In genomic region chr14:22587677-22588418, GRCh38 we compare ENCODE assay signal across 9 cellular contexts. TPM values are rescaled to one million over a fixed set of nuclear protein-coding genes. Genes with fewer than 3 reads are reported as not detected.
A peak's percentile ranks its signal among the peaks of the same experiment; 100 is the strongest.
DNase-seq lines count a peak whose midpoint lies in the region; ATAC-seq, FAIRE-seq and TF ChIP-seq lines count a peak whose summit lies in the region.
"Not testable (repeated sequence)": the region's sequence is repeated elsewhere in the genome, so short reads cannot be mapped to it uniquely, and the experiment has no call there.
"Had no signal": no experiment of that assay in that cellular context is flagged by ENCODE, and none has a peak within 500 bp of the region (broad histone marks: within the 10 kb centered on the region; RNA-seq: fewer than 3 reads in every experiment).

No MANE protein-coding gene starts in this region.

- H3K36me3 ChIP-seq in Loucy (ENCODE audit: insufficient read depth, low read length); esophagus muscularis mucosa; right lobe of liver; upper lobe of left lung: not testable (repeated sequence)
- H3K36me3 ChIP-seq in GM12878 (ENCODE audit: control insufficient read depth in 2 of 2, insufficient read depth in 2 of 2, low read length in 1 of 2) = peaks cover 0 to 14% of the 10 kb centered on the region in 2 experiments; a peak in 1 of 4 replicates

- peaks cover 14% of the 10 kb centered on the region for H4K20me1 ChIP-seq in Loucy (ENCODE audit: insufficient read depth, low read length, poor library complexity, severe bottlenecking)
- not testable (repeated sequence) for H4K20me1 ChIP-seq in GM12878 (ENCODE audit: control insufficient read depth, insufficient read depth)

- not testable (repeated sequence) for TF ChIP-seq CTCF in Loucy (conservative IDR thresholded peaks at IDR 0.05; ENCODE audit: low read length); WI38 (IDR thresholded peaks at IDR 0.05; ENCODE audit: low read depth, low read length); GM12878 (IDR thresholded peaks at IDR 0.05 in 2 of 3, conservative IDR thresholded peaks at IDR 0.05 in 1 of 3; ENCODE audit: control insufficient read depth in 2 of 3, extremely low read depth in 1 of 3, insufficient read depth in 1 of 3, low read depth in 3 of 3, low read length in 3 of 3); esophagus muscularis mucosa (IDR thresholded peaks at IDR 0.05); right lobe of liver (IDR thresholded peaks at IDR 0.05); progenitor cell of endocrine pancreas (IDR thresholded peaks at IDR 0.05; ENCODE audit: unreplicated experiment); upper lobe of left lung (IDR thresholded peaks at IDR 0.05)

- H3K27me3 ChIP-seq in Loucy (ENCODE audit: insufficient read depth, low read length, poor library complexity, severe bottlenecking); GM12878 (replicated peaks in 1 of 2; ENCODE audit: control insufficient read depth in 2 of 2, insufficient read depth in 2 of 2, low read length in 1 of 2); esophagus muscularis mucosa; right lobe of liver; upper lobe of left lung: not testable (repeated sequence)

- TF ChIP-seq EP300 in GM12878 (IDR thresholded peaks at IDR 0.05; ENCODE audit: borderline replicate concordance in 1 of 2, control insufficient read depth in 1 of 2, low read depth in 2 of 2, low read length in 2 of 2); esophagus muscularis mucosa (IDR thresholded peaks at IDR 0.05); upper lobe of left lung (IDR thresholded peaks at IDR 0.05): not testable (repeated sequence)

- peaks cover 46% of the 10 kb centered on the region for H3K4me1 ChIP-seq in Loucy (ENCODE audit: insufficient read depth, low read length, poor library complexity, severe bottlenecking)
- peaks cover 29% of the 10 kb centered on the region for H3K4me1 ChIP-seq in GM12878 (ENCODE audit: control insufficient read depth, insufficient read depth, low read length)
- peaks cover 30 to 58% (median 55%) of the 10 kb centered on the region in 4 donors for H3K4me1 ChIP-seq in esophagus muscularis mucosa
- peaks cover 0 to 21% (median 5%) of the 10 kb centered on the region in 4 donors for H3K4me1 ChIP-seq in right lobe of liver
- peaks cover 30 to 51% (median 43%) of the 10 kb centered on the region in 4 donors for H3K4me1 ChIP-seq in upper lobe of left lung

- H3K4me2 ChIP-seq in Loucy (ENCODE audit: low read depth, low read length, poor library complexity, severe bottlenecking) (peak overlapping the region; percentile 94), GM12878 (ENCODE audit: control insufficient read depth, insufficient read depth) (peak overlapping the region; percentile 91)

- H3K4me3 ChIP-seq in GM08714 (ENCODE audit: low read length) = peak overlapping the region; percentile 96
- peak overlapping the region; percentile 87 for H3K4me3 ChIP-seq in Loucy (ENCODE audit: low read length, poor library complexity, severe bottlenecking)
- H3K4me3 ChIP-seq in WI38 (ENCODE audit: low read depth, low read length) = peak overlapping the region; percentile 96
- H3K4me3 ChIP-seq in GM12878 = peak overlapping the region; percentile 92
- H3K4me3 ChIP-seq in esophagus muscularis mucosa = peak overlapping the region; percentile 57 to 90 (median 74)
- H3K4me3 ChIP-seq in right lobe of liver = peak overlapping the region; percentile 71 to 77 (median 75)
- peak overlapping the region in 3 of 4 donors; percentile 65 to 85 (median 65) for H3K4me3 ChIP-seq in upper lobe of left lung

- H3K9me2 ChIP-seq in Loucy (replicated peaks; ENCODE audit: low read depth, low read length) = not testable (repeated sequence)

- peak overlapping the region; percentile 98 for H3K27ac Mint-ChIP-seq in progenitor cell of endocrine pancreas

- not testable (repeated sequence) for TF ChIP-seq POLR2A in GM12878 (IDR thresholded peaks at IDR 0.05; ENCODE audit: low read depth, low read length); esophagus muscularis mucosa (IDR thresholded peaks at IDR 0.05; ENCODE audit: low read depth); right lobe of liver (IDR thresholded peaks at IDR 0.05); upper lobe of left lung (IDR thresholded peaks at IDR 0.05)

- intact Hi-C loops in GM12878 (cut with micrococcal nuclease; ENCODE audit: unreplicated experiment) = loop anchor here (5.0 kb wide), 3 partner anchors 64 to 179 kb away; partner anchors contain the start of gene OXA1L
- intact Hi-C loops in esophagus muscularis mucosa (cut with DNase I); right lobe of liver (cut with DNase I): not testable (repeated sequence)

- in situ Hi-C loops in GM12878 (cut with MboI) = not testable (repeated sequence)

- 35% methylated on average over 10 of the region's 10 CpGs for WGBS in GM12878 (ENCODE audit: insufficient coverage, insufficient replicate concordance, low lambda C conversion rate, missing lambda C conversion rate)
- WGBS in esophagus muscularis mucosa = 78% methylated on average over 10 of the region's 10 CpGs
- WGBS in right lobe of liver (ENCODE audit: insufficient coverage, low coverage, low lambda C conversion rate, missing lambda C conversion rate) = 76% methylated on average over 10 of the region's 10 CpGs
- WGBS in upper lobe of left lung, 2 donors = 80 to 81% methylated on average over 10 of the region's 10 CpGs

- peak; percentile 34 for ATAC-seq in GM12878
- not testable (repeated sequence) for ATAC-seq in right lobe of liver; upper lobe of left lung (ENCODE audit: low FRiP score in 2 of 2)

- peaks cover 16% of the 10 kb centered on the region for H3K4me1 Mint-ChIP-seq in progenitor cell of endocrine pancreas (ENCODE audit: low read depth)

- DNase-seq in GM12878 (ENCODE audit: low read depth, low spot score); esophagus muscularis mucosa (ENCODE audit: extremely low spot score); right lobe of liver; progenitor cell of endocrine pancreas (ENCODE audit: low spot score, unreplicated experiment); upper lobe of left lung: not testable (repeated sequence)

- H3K27ac ChIP-seq in GM12878 (ENCODE audit: control insufficient read depth, insufficient read depth) = peak overlapping the region; percentile 91
- H3K27ac ChIP-seq in esophagus muscularis mucosa (replicated peaks in 1 of 4) = peak overlapping the region in 3 of 4 donors; percentile 88 to 93 (median 92)
- peak overlapping the region in 1 of 3 donors; percentile 71 for H3K27ac ChIP-seq in right lobe of liver
- peak overlapping the region in 3 of 4 donors; percentile 87 to 95 (median 90) for H3K27ac ChIP-seq in upper lobe of left lung

- not testable (repeated sequence) for FAIRE-seq in GM12878 (lab: Jason Lieb, UNC)

- RAD21 ChIA-PET in GM12878 (lab: Charles Lee; ENCODE audit: unreplicated experiment) = interaction anchor here (0.6 to 4.6 kb wide), 8 partner anchors 11 to 339 kb away, joined by 3 to 49 read pairs (median 9); partner anchors contain the start of genes ABHD4 and OXA1L

- H3K9me3 ChIP-seq in Loucy (ENCODE audit: insufficient read depth, low read depth, low read length); GM12878 (replicated peaks; ENCODE audit: control insufficient read depth, insufficient read depth, low read length); esophagus muscularis mucosa; right lobe of liver; upper lobe of left lung: not testable (repeated sequence)

- H3K4me3 Mint-ChIP-seq in progenitor cell of endocrine pancreas (ENCODE audit: low read depth) = peak overlapping the region; percentile 97

- H3K79me2 ChIP-seq in Loucy (ENCODE audit: insufficient read depth, low read length) (peaks cover 57% of the 10 kb centered on the region), GM12878 (ENCODE audit: control insufficient read depth, insufficient read depth, low read length) (peaks cover 56% of the 10 kb centered on the region)

- SMC1A ChIA-PET in GM12878 (lab: Charles Lee; ENCODE audit: uncharacterized antibody, unreplicated experiment) = interaction anchor here (0.6 to 7.0 kb wide), 8 partner anchors 12 to 283 kb away, joined by 3 to 72 read pairs (median 7); partner anchors contain the start of genes ABHD4 and LRP10

- not testable (repeated sequence) for H3K36me3 Mint-ChIP-seq in progenitor cell of endocrine pancreas (ENCODE audit: insufficient read depth)

- CTCF ChIA-PET in GM12878 (lab: Yijun Ruan, JAX) = interaction anchor here (0.6 to 6.4 kb wide), 8 partner anchors 12 to 356 kb away, joined by 3 to 58 read pairs (median 4); partner anchors contain the start of gene ABHD4

- BruUV-seq in GM12878 (replicated peaks; lab: Mats Ljungman, UMichigan) = not testable (repeated sequence)

- H3K9me3 Mint-ChIP-seq in progenitor cell of endocrine pancreas (ENCODE audit: low read depth) = not testable (repeated sequence)

- H3K9ac ChIP-seq in Loucy (ENCODE audit: low read depth, low read length, poor library complexity, severe bottlenecking) = peak overlapping the region; percentile 91
- peak overlapping the region; percentile 96 for H3K9ac ChIP-seq in GM12878 (ENCODE audit: control insufficient read depth, insufficient read depth, low read length)

- H2AFZ ChIP-seq in Loucy (ENCODE audit: low read length); GM12878 (ENCODE audit: control insufficient read depth, low read depth, low read length): not testable (repeated sequence)

- TF ChIP-seq RAD21 in GM12878 (IDR thresholded peaks at IDR 0.05; ENCODE audit: insufficient read depth, low read depth, low read length) = not testable (repeated sequence)

- not testable (repeated sequence) for H3K27me3 Mint-ChIP-seq in progenitor cell of endocrine pancreas

- POLR2A ChIA-PET in GM12878 (lab: Charles Lee) = interaction anchor here (0.6 to 8.1 kb wide), 8 partner anchors 11 to 507 kb away, joined by 3 to 91 read pairs (median 4); partner anchors contain the start of genes ABHD4, ACIN1, C14orf119 and HAUS4

- not testable (repeated sequence) for H3F3A ChIP-seq in Loucy (ENCODE audit: low read depth)

RNA-seq across cellular contexts. Expression of gene DAD1, which starts 1.2 kb away (rescaled TPM):
- 77.8 and 78.3 TPM in 2 replicates for total RNA-seq in GM12878 (2013; cell fraction: nucleolus; rRNA removed)
- 248 and 269 TPM in 2 replicates for total RNA-seq in GM12878 (2014; rRNA removed)
- total RNA-seq in GM12878 (2014; rRNA removed; fragmentation: Illumina TruSeq; extraction: Trizol) = 210 and 218 TPM in 2 replicates
- total RNA-seq in GM12878 (2021) = 161 and 169 TPM in 2 replicates
- 154 TPM for polyA plus RNA-seq in GM12878 (2011; ENCODE audit: low read depth)
- polyA plus RNA-seq in GM12878 (2011; rRNA removed) = 302 and 306 TPM in 2 replicates
- polyA plus RNA-seq in GM12878 (2011; cell fraction: cytosol; rRNA removed) = 434 and 580 TPM in 2 replicates
- 112 and 139 TPM in 2 replicates for polyA plus RNA-seq in GM12878 (2011; cell fraction: nucleus; rRNA removed)
- polyA plus RNA-seq in GM12878 (2012) = 237 and 253 TPM in 2 replicates
- 306 and 315 TPM in 2 replicates for polyA plus RNA-seq in GM12878 (2014; fragmentation: Illumina TruSeq; extraction: Trizol)
- 100 to 1,000 TPM; 711 to 920 TPM for polyA plus RNA-seq in GM12878 (2014; fragmentation: Nextera tagmentation; extraction: Ambion mirVana)
- 294 and 324 TPM in 2 replicates for polyA plus RNA-seq in GM12878 (2014; rRNA removed)
- 100 to 1,000 TPM; 604 to 609 TPM for polyA plus RNA-seq in GM12878 (2016; fragmentation: Nextera tagmentation; extraction: Ambion mirVana)
- 104 and 162 TPM in 2 replicates for polyA minus RNA-seq in GM12878 (2011; rRNA and poly(A)+ RNA removed)
- 33.4 and 47.1 TPM in 2 replicates for polyA minus RNA-seq in GM12878 (2011; cell fraction: cytosol; rRNA and poly(A)+ RNA removed)
- polyA minus RNA-seq in GM12878 (2011; cell fraction: nucleus; rRNA and poly(A)+ RNA removed) = 42.2 and 59.7 TPM in 2 replicates
- 100 to 1,000 TPM; 118 to 154 (median 131) TPM for total RNA-seq in esophagus muscularis mucosa
- total RNA-seq in right lobe of liver = 100 to 1,000 TPM; 107 to 249 (median 133) TPM
- 149 and 150 TPM in 2 replicates for total RNA-seq in progenitor cell of endocrine pancreas
- total RNA-seq in upper lobe of left lung = 100 to 1,000 TPM in 4 of 6 donors, 10 to 100 TPM in 1, 1 to 10 TPM in 1; 8.4 to 188 (median 134) TPM

RNA-seq across cellular contexts. Expression of gene ABHD4, which starts 10.3 kb away (rescaled TPM):
- 21.4 and 23.0 TPM in 2 replicates for total RNA-seq in GM12878 (2013; cell fraction: nucleolus; rRNA removed)
- total RNA-seq in GM12878 (2014; rRNA removed) = 4.7 and 5.6 TPM in 2 replicates
- total RNA-seq in GM12878 (2014; rRNA removed; fragmentation: Illumina TruSeq; extraction: Trizol) = 4.7 and 5.4 TPM in 2 replicates
- 10.2 and 15.1 TPM in 2 replicates for total RNA-seq in GM12878 (2021)
- 10.5 TPM for polyA plus RNA-seq in GM12878 (2011; ENCODE audit: low read depth)
- polyA plus RNA-seq in GM12878 (2011; rRNA removed) = 17.4 and 28.7 TPM in 2 replicates
- polyA plus RNA-seq in GM12878 (2011; cell fraction: cytosol; rRNA removed) = 33.7 and 34.0 TPM in 2 replicates
- 19.1 and 31.7 TPM in 2 replicates for polyA plus RNA-seq in GM12878 (2011; cell fraction: nucleus; rRNA removed)
- 10.8 and 15.4 TPM in 2 replicates for polyA plus RNA-seq in GM12878 (2012)
- polyA plus RNA-seq in GM12878 (2014; fragmentation: Illumina TruSeq; extraction: Trizol) = 10.6 and 12.9 TPM in 2 replicates
- 1 to 10 TPM; 7.7 to 7.9 TPM for polyA plus RNA-seq in GM12878 (2014; fragmentation: Nextera tagmentation; extraction: Ambion mirVana)
- 10.5 and 11.5 TPM in 2 replicates for polyA plus RNA-seq in GM12878 (2014; rRNA removed)
- 10 to 100 TPM; 12.6 to 14.3 TPM for polyA plus RNA-seq in GM12878 (2016; fragmentation: Nextera tagmentation; extraction: Ambion mirVana)
- polyA minus RNA-seq in GM12878 (2011; rRNA and poly(A)+ RNA removed) = 25.3 and 34.6 TPM in 2 replicates
- 6.5 and 7.5 TPM in 2 replicates for polyA minus RNA-seq in GM12878 (2011; cell fraction: cytosol; rRNA and poly(A)+ RNA removed)
- 11.6 and 12.0 TPM in 2 replicates for polyA minus RNA-seq in GM12878 (2011; cell fraction: nucleus; rRNA and poly(A)+ RNA removed)
- 10 to 100 TPM; 18.7 to 42.3 (median 27.7) TPM for total RNA-seq in esophagus muscularis mucosa
- total RNA-seq in right lobe of liver = 10 to 100 TPM; 12.7 to 38.1 (median 18.5) TPM
- 25.6 and 30.5 TPM in 2 replicates for total RNA-seq in progenitor cell of endocrine pancreas
- total RNA-seq in upper lobe of left lung = 10 to 100 TPM; 20.1 to 31.3 (median 26.1) TPM

RNA-seq across cellular contexts. Expression of gene OR6J1, which starts 56.3 kb away (rescaled TPM):
- total RNA-seq in GM12878 (2013; cell fraction: nucleolus; rRNA removed) = 0.10 TPM in 1 of 2 replicates, not detected in the other
- total RNA-seq in GM12878 (2014; rRNA removed) = not detected in 2 replicates
- not detected in 2 replicates for total RNA-seq in GM12878 (2014; rRNA removed; fragmentation: Illumina TruSeq; extraction: Trizol)
- not detected in 2 replicates for total RNA-seq in GM12878 (2021)
- not detected for polyA plus RNA-seq in GM12878 (2011; ENCODE audit: low read depth)
- polyA plus RNA-seq in GM12878 (2011; rRNA removed) = not detected in 2 replicates
- not detected in 2 replicates for polyA plus RNA-seq in GM12878 (2011; cell fraction: cytosol; rRNA removed)
- 0.03 TPM in 1 of 2 replicates, not detected in the other for polyA plus RNA-seq in GM12878 (2011; cell fraction: nucleus; rRNA removed)
- not detected in 2 replicates for polyA plus RNA-seq in GM12878 (2012)
- not detected in 2 replicates for polyA plus RNA-seq in GM12878 (2014; fragmentation: Illumina TruSeq; extraction: Trizol)
- polyA plus RNA-seq in GM12878 (2014; fragmentation: Nextera tagmentation; extraction: Ambion mirVana) = not detected
- not detected in 2 replicates for polyA plus RNA-seq in GM12878 (2014; rRNA removed)
- not detected for polyA plus RNA-seq in GM12878 (2016; fragmentation: Nextera tagmentation; extraction: Ambion mirVana)
- polyA minus RNA-seq in GM12878 (2011; rRNA and poly(A)+ RNA removed) = 0.10 TPM in 1 of 2 replicates, not detected in the other
- not detected in 2 replicates for polyA minus RNA-seq in GM12878 (2011; cell fraction: cytosol; rRNA and poly(A)+ RNA removed)
- not detected in 2 replicates for polyA minus RNA-seq in GM12878 (2011; cell fraction: nucleus; rRNA and poly(A)+ RNA removed)
- total RNA-seq in esophagus muscularis mucosa = not detected
- not detected for total RNA-seq in right lobe of liver
- not detected in 2 replicates for total RNA-seq in progenitor cell of endocrine pancreas
- total RNA-seq in upper lobe of left lung = under 1 TPM in 1 of 6 donors, not detected in 5; 0.30 TPM
- total RNA-seq: left colon had no signal
